In the genomic region with DNA sequence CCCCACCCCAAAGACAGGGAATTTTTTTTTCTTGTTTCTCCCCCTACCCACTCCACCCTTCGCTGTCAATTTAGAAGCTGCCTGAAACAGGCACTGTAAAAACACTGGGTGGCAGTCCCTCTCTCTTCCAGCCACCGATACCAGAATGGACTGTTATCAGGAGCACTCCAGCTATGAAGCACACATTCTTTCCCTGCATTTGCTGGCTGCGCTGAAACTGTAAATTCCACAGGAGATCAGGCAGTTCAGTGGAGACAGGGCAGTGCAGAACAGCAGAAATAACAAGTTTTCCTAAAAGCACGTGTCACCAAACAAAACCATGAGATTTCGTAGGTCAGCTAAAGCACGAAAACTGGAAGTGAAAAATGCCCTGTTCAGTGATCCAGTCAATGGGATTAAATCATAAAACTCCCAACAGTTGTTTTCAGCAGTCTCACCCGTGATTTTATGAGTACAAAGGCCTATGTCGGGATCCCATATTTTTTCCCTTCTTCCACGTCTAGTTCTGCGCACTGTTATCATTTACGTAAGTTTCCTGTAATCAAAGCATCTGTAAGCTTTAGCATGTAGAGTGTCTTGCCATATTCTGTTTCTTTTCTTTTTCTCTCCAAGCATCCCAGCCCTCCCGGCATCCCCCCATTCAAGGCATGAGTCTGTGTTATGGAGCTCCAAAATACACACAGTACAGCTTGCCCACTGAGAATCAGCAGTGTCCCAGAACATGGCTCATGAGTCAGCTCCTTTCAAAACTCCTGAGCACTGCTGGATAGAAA, we compare ENCODE assay signal across 12 cellular contexts.
DNase-seq lines count a peak whose midpoint lies in the region; ATAC-seq and TF ChIP-seq lines count a peak whose summit lies in the region.
"Had no signal": no experiment of that assay in that cellular context is flagged by ENCODE, and none has a peak within 500 bp of the region (broad histone marks: within the 10 kb centered on the region; RNA-seq: fewer than 3 reads in every experiment).

No MANE protein-coding gene starts in this region.

- no peaks in the 10 kb centered on the region for H3K4me1 ChIP-seq in HEK293 (ENCODE audit: control insufficient read depth, insufficient read depth, low read length)
- H3K4me1 ChIP-seq in rectal smooth muscle tissue (ENCODE audit: control insufficient read depth, insufficient read depth, low read length), result no peaks in the 10 kb centered on the region
- H3K4me1 ChIP-seq in OCI-LY7 (ENCODE audit: insufficient read depth, low read length, poor library complexity, severe bottlenecking), result no peaks in the 10 kb centered on the region
- H3K4me1 ChIP-seq: upper lobe of left lung had no signal

- no peak overlapping the region for H3K4me3 Mint-ChIP-seq in activated CD8-positive, alpha-beta T cell treated with anti-CD3 and anti-CD28 coated beads for 36 hours
- H3K4me3 Mint-ChIP-seq: activated CD4-positive, alpha-beta memory T cell treated with anti-CD3 and anti-CD28 coated beads, Interleukin-2, amount 10 ng/mL, durations not matched to agents 7 days and 5 days had no signal

- H3K36me3 ChIP-seq in HEK293 (ENCODE audit: control insufficient read depth in 2 of 2, insufficient read depth in 1 of 2, low read length in 2 of 2) (no peaks in the 10 kb centered on the region), rectal smooth muscle tissue (ENCODE audit: control insufficient read depth, insufficient read depth, low read length) (no peaks in the 10 kb centered on the region), MG63 (no peaks in the 10 kb centered on the region), OCI-LY7 (ENCODE audit: insufficient read depth, low read length) (no peaks in the 10 kb centered on the region)
- H3K36me3 ChIP-seq: upper lobe of left lung had no signal

- H3K27me3 ChIP-seq in rectal smooth muscle tissue (ENCODE audit: control insufficient read depth, insufficient read depth, low read length) (no peaks in the 10 kb centered on the region), MG63 (no peaks in the 10 kb centered on the region)
- H3K27me3 ChIP-seq: upper lobe of left lung had no signal

- intact Hi-C loops in OCI-LY7 (cut with micrococcal nuclease; ENCODE audit: unreplicated experiment), result no loop called here
- intact Hi-C loops in activated CD8-positive, alpha-beta T cell treated with anti-CD3 and anti-CD28 coated beads for 36 hours (cut with micrococcal nuclease), result no loop called here

- no peaks in the 10 kb centered on the region for H3K27me3 Mint-ChIP-seq in activated CD8-positive, alpha-beta T cell treated with anti-CD3 and anti-CD28 coated beads for 36 hours
- H3K27me3 Mint-ChIP-seq: activated CD4-positive, alpha-beta memory T cell treated with anti-CD3 and anti-CD28 coated beads, Interleukin-2, amount 10 ng/mL, durations not matched to agents 7 days and 5 days had no signal

- no peaks in the 10 kb centered on the region for H3K79me2 ChIP-seq in OCI-LY7 (ENCODE audit: insufficient read depth, low read depth, low read length)

- no TSS peak for BruUV-seq in OCI-LY7 (replicated peaks; lab: Mats Ljungman, UMichigan)

- no peak overlapping the region for H3K9ac ChIP-seq in rectal smooth muscle tissue (ENCODE audit: low read length)

- H3K27ac ChIP-seq in HEK293 (ENCODE audit: extremely low read depth, low read depth, low read length), result no peak overlapping the region
- H3K27ac ChIP-seq in rectal smooth muscle tissue (ENCODE audit: low read depth, low read length), result peak overlapping the region; percentile 72
- H3K27ac ChIP-seq in OCI-LY7 (ENCODE audit: low read depth, low read length, poor library complexity, severe bottlenecking), result no peak overlapping the region
- H3K27ac ChIP-seq: upper lobe of left lung had no signal

- no peak overlapping the region for H3K4me2 ChIP-seq in OCI-LY7 (ENCODE audit: low read length)

- CTCF ChIA-PET in HEK293 (lab: Yijun Ruan, JAX), result interaction anchor here (1.2 kb wide), 1 partner anchor 28 kb away, joined by 6 read pairs; no protein-coding TSS in a partner anchor
- CTCF ChIA-PET in OCI-LY7 (lab: Charles Lee; ENCODE audit: unreplicated experiment), result no interaction called here
- CTCF ChIA-PET in activated CD8-positive, alpha-beta T cell treated with anti-CD3 and anti-CD28 coated beads for 36 hours (lab: Charles Lee), result no interaction called here

- POLR2A ChIA-PET in HEK293 (lab: Yijun Ruan, JAX) (no interaction called here), OCI-LY7 (lab: Charles Lee) (no interaction called here)
- POLR2A ChIA-PET in activated CD8-positive, alpha-beta T cell treated with anti-CD3 and anti-CD28 coated beads for 36 hours (lab: Charles Lee), result no interaction called here

- no peaks in the 10 kb centered on the region for H3K9me3 ChIP-seq in HEK293 (ENCODE audit: control insufficient read depth, insufficient read depth, low read depth, low read length)
- H3K9me3 ChIP-seq in MG63, result no peaks in the 10 kb centered on the region
- H3K9me3 ChIP-seq in OCI-LY7 (ENCODE audit: low read length), result no peaks in the 10 kb centered on the region
- H3K9me3 ChIP-seq: upper lobe of left lung had no signal

- H3K27ac Mint-ChIP-seq in activated CD8-positive, alpha-beta T cell treated with anti-CD3 and anti-CD28 coated beads for 36 hours, result no peak overlapping the region
- H3K27ac Mint-ChIP-seq: activated CD4-positive, alpha-beta memory T cell treated with anti-CD3 and anti-CD28 coated beads, Interleukin-2, amount 10 ng/mL, durations not matched to agents 7 days and 5 days had no signal

- H3K4me1 Mint-ChIP-seq in activated CD8-positive, alpha-beta T cell treated with anti-CD3 and anti-CD28 coated beads for 36 hours (ENCODE audit: low read depth), result no peaks in the 10 kb centered on the region
- H3K4me1 Mint-ChIP-seq: activated CD4-positive, alpha-beta memory T cell treated with anti-CD3 and anti-CD28 coated beads, Interleukin-2, amount 10 ng/mL, durations not matched to agents 7 days and 5 days had no signal

- H3K9me3 Mint-ChIP-seq in activated CD8-positive, alpha-beta T cell treated with anti-CD3 and anti-CD28 coated beads for 36 hours, result peaks cover 1% of the 10 kb centered on the region
- H3K9me3 Mint-ChIP-seq: activated CD4-positive, alpha-beta memory T cell treated with anti-CD3 and anti-CD28 coated beads, Interleukin-2, amount 10 ng/mL, durations not matched to agents 7 days and 5 days had no signal

- no peak overlapping the region for H2AFZ ChIP-seq in OCI-LY7 (ENCODE audit: low read length)

- no peaks in the 10 kb centered on the region for H3K36me3 Mint-ChIP-seq in activated CD8-positive, alpha-beta T cell treated with anti-CD3 and anti-CD28 coated beads for 36 hours (ENCODE audit: low read depth)

- ATAC-seq in HG02852 (IDR thresholded peaks at IDR 0.05; ENCODE audit: unreplicated experiment), result no peak
- ATAC-seq in activated CD8-positive, alpha-beta T cell treated with anti-CD3 and anti-CD28 coated beads for 36 hours, result no peak

- H3K4me3 ChIP-seq in HEK293 (ENCODE audit: low read depth, low read length) (no peak overlapping the region), choroid plexus epithelial cell (ENCODE audit: low read depth, low read length) (peak overlapping the region; percentile 6), rectal smooth muscle tissue (ENCODE audit: low read length) (peak overlapping the region; percentile 10), MG63 (no peak overlapping the region), OCI-LY7 (ENCODE audit: low read depth, low read length, poor library complexity, severe bottlenecking) (no peak overlapping the region)
- H3K4me3 ChIP-seq: upper lobe of left lung had no signal

- H3K9me2 ChIP-seq in OCI-LY7 (ENCODE audit: insufficient read depth, low read length), result no peaks in the 10 kb centered on the region

- DNase-seq in choroid plexus epithelial cell (ENCODE audit: low read depth) (peak; percentile 92), iris pigment epithelial cell (ENCODE audit: low read depth) (peak; percentile 60), MG63 (no peak), OCI-LY7 (ENCODE audit: low spot score) (no peak)
- no peak for DNase-seq in activated CD8-positive, alpha-beta T cell treated with anti-CD3 and anti-CD28 coated beads for 36 hours
- DNase-seq: activated CD4-positive, alpha-beta memory T cell treated with anti-CD3 and anti-CD28 coated beads, Interleukin-2, amount 10 ng/mL, durations not matched to agents 7 days and 5 days; NCI-H1694 treated with DMSO at 0.1 percent for 48 hours; SHP77 treated with DMSO at 0.1 percent for 48 hours; upper lobe of left lung had no signal

- no peak for TF ChIP-seq CTCF in HEK293 (tag by site-specific recombination; IDR thresholded peaks at IDR 0.05)
- peak; percentile 64 for TF ChIP-seq CTCF in choroid plexus epithelial cell (conservative IDR thresholded peaks at IDR 0.05; ENCODE audit: low read depth, low read length)
- TF ChIP-seq CTCF in OCI-LY7 (conservative IDR thresholded peaks at IDR 0.05; ENCODE audit: low read length), result no peak
- no peak for TF ChIP-seq CTCF in activated CD8-positive, alpha-beta T cell treated with anti-CD3 and anti-CD28 coated beads for 36 hours (IDR thresholded peaks at IDR 0.05)

- no peaks in the 10 kb centered on the region for H4K20me1 ChIP-seq in OCI-LY7 (ENCODE audit: insufficient read depth, low read length)

TF ChIP-seq in HEK293, 187 proteins besides CTCF, POLR2A, EP300 and RAD21:
- TF ChIP-seq ZNF654 (tag by site-specific recombination; IDR thresholded peaks at IDR 0.05; ENCODE audit: low read depth) (0 out of 2 replicates have a peak, but pooled peaks have one; percentile 3), ZNF596 (tag by site-specific recombination; IDR thresholded peaks at IDR 0.05) (no peak)

Comparison
In these comparisons a context has a peak if more than half of its experiments do, and no peak if none do; other contexts are left out.
1. H3K4me3 ChIP-seq: peak in choroid plexus epithelial cell (single experiment) and rectal smooth muscle tissue (single experiment); none in HEK293 (single experiment), MG63 (single experiment) and OCI-LY7 (single experiment).
2. DNase-seq: peak in choroid plexus epithelial cell (single experiment) and iris pigment epithelial cell (single experiment); none in MG63 (single experiment), OCI-LY7 (single experiment) and activated CD8-positive, alpha-beta T cell treated with anti-CD3 and anti-CD28 coated beads for 36 hours (single experiment).